ENCODE assay signal across 13 cellular contexts in genomic region chr15:79943820-79944219, GRCh38. TPM values are rescaled to one million over a fixed set of nuclear protein-coding genes. Genes with fewer than 3 reads are reported as not detected.
DNase-seq lines count a peak whose midpoint lies in the region; ATAC-seq and TF ChIP-seq lines count a peak whose summit lies in the region.
"Had no signal": no experiment of that assay in that cellular context is flagged by ENCODE, and none has a peak within 500 bp of the region (broad histone marks: within the 10 kb centered on the region; RNA-seq: fewer than 3 reads in every experiment).

No MANE protein-coding gene starts in this region.

- no peaks in the 10 kb centered on the region for H3K27me3 Mint-ChIP-seq in activated naive CD4-positive, alpha-beta T cell treated with anti-CD3 and anti-CD28 coated beads for 36 hours (ENCODE audit: low read depth)

- H2BK5ac ChIP-seq in mesenchymal stem cell (ENCODE audit: low read depth, low read length, poor library complexity, severe bottlenecking), result no peak overlapping the region

- intact Hi-C loops in activated naive CD4-positive, alpha-beta T cell treated with anti-CD3 and anti-CD28 coated beads for 36 hours (cut with micrococcal nuclease), result no loop called here

- H3K79me1 ChIP-seq in mesenchymal stem cell (replicated peaks; ENCODE audit: low read length, poor library complexity, severe bottlenecking), result no peaks in the 10 kb centered on the region

- H2BK120ac ChIP-seq in mesenchymal stem cell (ENCODE audit: low read depth, low read length), result no peak overlapping the region

- DNase-seq in H4 (ENCODE audit: low spot score) (peak; percentile 14), mesenchymal stem cell (peak; percentile 77), tibial nerve (ENCODE audit: low spot score in 2 of 2) (no peak), upper lobe of left lung (no peak)
- no peak for DNase-seq in activated naive CD4-positive, alpha-beta T cell treated with anti-CD3 and anti-CD28 coated beads for 36 hours
- DNase-seq: NCI-H1694 had no signal

- H3K27me3 ChIP-seq in mesenchymal stem cell (ENCODE audit: control insufficient read depth in 1 of 2, insufficient read depth in 1 of 2, low read length in 2 of 2) (no peaks in the 10 kb centered on the region), tibial nerve (no peaks in the 10 kb centered on the region), upper lobe of left lung (no peaks in the 10 kb centered on the region)
- H3K27me3 ChIP-seq: brain microvascular endothelial cell, hepatocyte had no signal

- no peak overlapping the region for H3K27ac Mint-ChIP-seq in activated naive CD4-positive, alpha-beta T cell treated with anti-CD3 and anti-CD28 coated beads for 36 hours

- no peak overlapping the region for H3K14ac ChIP-seq in mesenchymal stem cell (ENCODE audit: low read length in 2 of 2)

- no peak overlapping the region for H3K4ac ChIP-seq in mesenchymal stem cell (ENCODE audit: low read depth in 1 of 2, low read length in 2 of 2)

- no peak overlapping the region for H3K4me3 Mint-ChIP-seq in activated naive CD4-positive, alpha-beta T cell treated with anti-CD3 and anti-CD28 coated beads for 36 hours

- H3K4me1 ChIP-seq in mesenchymal stem cell (ENCODE audit: control insufficient read depth, insufficient read depth, low read depth, low read length) (peaks cover 4% of the 10 kb centered on the region), tibial nerve (no peaks in the 10 kb centered on the region), upper lobe of left lung (no peaks in the 10 kb centered on the region)
- H3K4me1 ChIP-seq: suprapubic skin had no signal

- no peak overlapping the region for H2AK5ac ChIP-seq in mesenchymal stem cell (ENCODE audit: low read length, severe bottlenecking)

- no peak overlapping the region for H4K8ac ChIP-seq in mesenchymal stem cell (ENCODE audit: low read length)

- H3K4me1 Mint-ChIP-seq in activated naive CD4-positive, alpha-beta T cell treated with anti-CD3 and anti-CD28 coated beads for 36 hours (ENCODE audit: low read depth), result peaks cover 16% of the 10 kb centered on the region

- H3K18ac ChIP-seq in mesenchymal stem cell (ENCODE audit: low read depth in 1 of 2, low read length in 2 of 2), result no peak overlapping the region

- TF ChIP-seq POLR2A in tibial nerve (IDR thresholded peaks at IDR 0.05) (no peak), upper lobe of left lung (IDR thresholded peaks at IDR 0.05) (no peak)

- CTCF ChIA-PET in activated naive CD4-positive, alpha-beta T cell treated with anti-CD3 and anti-CD28 coated beads for 36 hours (lab: Charles Lee), result no interaction called here

- no peaks in the 10 kb centered on the region for H3K36me3 Mint-ChIP-seq in activated naive CD4-positive, alpha-beta T cell treated with anti-CD3 and anti-CD28 coated beads for 36 hours (ENCODE audit: low read depth)

- no peaks in the 10 kb centered on the region for H3K36me3 ChIP-seq in mesenchymal stem cell (ENCODE audit: control insufficient read depth in 1 of 2, insufficient read depth in 2 of 2, low read depth in 1 of 2, low read length in 2 of 2)
- no peaks in the 10 kb centered on the region for H3K36me3 ChIP-seq in tibial nerve
- H3K36me3 ChIP-seq in upper lobe of left lung, result no peaks in the 10 kb centered on the region
- H3K36me3 ChIP-seq: brain microvascular endothelial cell, suprapubic skin had no signal

- H4K91ac ChIP-seq in mesenchymal stem cell (ENCODE audit: low read length), result no peak overlapping the region

- H3K27ac ChIP-seq in mesenchymal stem cell (ENCODE audit: low read length, poor library complexity, severe bottlenecking) (no peak overlapping the region), tibial nerve (no peak overlapping the region), upper lobe of left lung (no peak overlapping the region)
- H3K27ac ChIP-seq: brain microvascular endothelial cell, hepatocyte, HL-60, suprapubic skin had no signal

- ATAC-seq in GM18907 (IDR thresholded peaks at IDR 0.05; ENCODE audit: unreplicated experiment) (peak; percentile 83), HG03469 (IDR thresholded peaks at IDR 0.05; ENCODE audit: unreplicated experiment) (peak; percentile 71), upper lobe of left lung (ENCODE audit: low FRiP score in 2 of 2) (no peak)
- ATAC-seq: Panc1 had no signal

- no peak overlapping the region for H3K9ac ChIP-seq in mesenchymal stem cell (ENCODE audit: low read length)

- H3K4me2 ChIP-seq in mesenchymal stem cell (ENCODE audit: low read length, poor library complexity, severe bottlenecking), result no peak overlapping the region
- H3K4me2 ChIP-seq: hepatocyte had no signal

- no peak overlapping the region for H2BK15ac ChIP-seq in mesenchymal stem cell (ENCODE audit: low read depth, poor library complexity, severe bottlenecking)

- TF ChIP-seq EP300 in tibial nerve (IDR thresholded peaks at IDR 0.05) (no peak), upper lobe of left lung (IDR thresholded peaks at IDR 0.05) (no peak)

- no CpG with 5 or more reads among the region's 1 CpG for WGBS in mesenchymal stem cell
- 63 to 65% methylated on average over 1 of the region's 1 CpG for WGBS in tibial nerve, 2 donors
- WGBS in upper lobe of left lung, 2 donors, result 56 to 65% methylated on average over 1 of the region's 1 CpG

- H3K9me3 Mint-ChIP-seq in activated naive CD4-positive, alpha-beta T cell treated with anti-CD3 and anti-CD28 coated beads for 36 hours, result no peaks in the 10 kb centered on the region

- no peak overlapping the region for H2AFZ ChIP-seq in mesenchymal stem cell (ENCODE audit: low read depth, low read length)
- H2AFZ ChIP-seq: hepatocyte had no signal

- no peak for TF ChIP-seq CTCF in tibial nerve (IDR thresholded peaks at IDR 0.05)
- TF ChIP-seq CTCF in upper lobe of left lung (IDR thresholded peaks at IDR 0.05), result no peak

- no peaks in the 10 kb centered on the region for H3K9me3 ChIP-seq in mesenchymal stem cell (ENCODE audit: control insufficient read depth, low read length)
- no peaks in the 10 kb centered on the region for H3K9me3 ChIP-seq in tibial nerve
- no peaks in the 10 kb centered on the region for H3K9me3 ChIP-seq in upper lobe of left lung
- H3K9me3 ChIP-seq: suprapubic skin had no signal

- H3K4me3 ChIP-seq in mesenchymal stem cell (ENCODE audit: insufficient read depth in 1 of 2, low read depth in 1 of 2, low read length in 2 of 2) (no peak overlapping the region), tibial nerve (no peak overlapping the region), upper lobe of left lung (no peak overlapping the region)
- H3K4me3 ChIP-seq: hepatocyte, suprapubic skin had no signal

- H3K23ac ChIP-seq in mesenchymal stem cell (ENCODE audit: low read length in 2 of 2), result no peak overlapping the region

- H2BK12ac ChIP-seq in mesenchymal stem cell (ENCODE audit: low read length in 2 of 2), result no peak overlapping the region

RNA-seq across cellular contexts. Expression of gene BCL2A1, which starts 27.2 kb away (rescaled TPM):
- not detected in 2 replicates for total RNA-seq in H4 (2014; rRNA removed; shearing (Covaris generic))
- polyA plus RNA-seq in mesenchymal stem cell (2013, experiment 1 of 2), result not detected
- polyA plus RNA-seq in mesenchymal stem cell (2013, experiment 2 of 2), result not detected
- total RNA-seq in tibial nerve (1 to 10 TPM in 2 of 4 donors, under 1 TPM in 1, not detected in 1; 0.59 to 2.1 (median 1.3) TPM), upper lobe of left lung (10 to 100 TPM; 11.5 to 81.9 (median 43.7) TPM)
- 10 to 100 TPM; 79.1 to 88.7 TPM for total RNA-seq in activated naive CD4-positive, alpha-beta T cell treated with anti-CD3 and anti-CD28 coated beads for 36 hours

RNA-seq across cellular contexts. Expression of gene MTHFS, which starts 47.0 kb away (rescaled TPM):
- total RNA-seq in H4 (2014; rRNA removed; shearing (Covaris generic)), result 40.3 and 51.9 TPM in 2 replicates
- 7.6 TPM for polyA plus RNA-seq in mesenchymal stem cell (2013, experiment 1 of 2)
- 7.9 TPM for polyA plus RNA-seq in mesenchymal stem cell (2013, experiment 2 of 2)
- 10 to 100 TPM in 3 of 4 donors, 1 to 10 TPM in 1; 6.9 to 16.9 (median 16.3) TPM for total RNA-seq in tibial nerve
- total RNA-seq in upper lobe of left lung, result 10 to 100 TPM; 15.0 to 60.8 (median 33.8) TPM
- total RNA-seq in activated naive CD4-positive, alpha-beta T cell treated with anti-CD3 and anti-CD28 coated beads for 36 hours, result 10 to 100 TPM; 44.8 to 47.0 TPM

Comparison
In these comparisons a context has a peak if more than half of its experiments do, and no peak if none do; other contexts are left out.
1. ATAC-seq: peak in GM18907 (single experiment) and HG03469 (single experiment); none in upper lobe of left lung (0 of 2).
2. DNase-seq: peak in H4 (single experiment) and mesenchymal stem cell (single experiment); none in tibial nerve (0 of 2), upper lobe of left lung (0 of 2) and activated naive CD4-positive, alpha-beta T cell treated with anti-CD3 and anti-CD28 coated beads for 36 hours (single experiment).
3. RNA of gene BCL2A1, which starts 27.2 kb away (total RNA-seq): 79.1 to 88.7 TPM in activated naive CD4-positive, alpha-beta T cell treated with anti-CD3 and anti-CD28 coated beads for 36 hours and 11.5 to 81.9 TPM in upper lobe of left lung; 0.59 to 2.1 TPM in tibial nerve and not detected in H4; every median in the first group is over 4 times any median in the second.